ENCODE assay signal across 13 cellular contexts in the genomic region with DNA sequence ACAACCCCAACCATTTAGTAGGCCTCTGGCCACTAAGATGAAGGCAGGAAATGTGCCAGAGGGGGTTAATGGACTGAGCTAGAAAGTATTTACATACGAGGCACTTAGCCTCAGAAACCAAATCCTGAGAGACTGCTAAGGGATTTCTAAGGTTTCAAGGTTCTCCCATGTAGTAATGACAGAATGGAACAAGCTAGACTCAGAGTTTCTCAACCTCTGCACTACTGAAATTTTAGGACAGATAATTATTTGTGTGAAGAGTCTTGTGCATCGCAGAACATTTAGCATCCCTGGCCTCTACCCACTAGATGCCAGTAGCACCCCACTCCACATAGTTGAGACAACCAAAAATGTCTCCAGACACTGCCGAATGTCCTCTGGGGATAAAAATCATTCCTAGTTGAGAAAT. TPM values are rescaled to one million over a fixed set of nuclear protein-coding genes. Genes with fewer than 3 reads are reported as not detected.
A peak's percentile ranks its signal among the peaks of the same experiment; 100 is the strongest.
DNase-seq lines count a peak whose midpoint lies in the region; ATAC-seq and TF ChIP-seq lines count a peak whose summit lies in the region.
"Had no signal": no experiment of that assay in that cellular context is flagged by ENCODE, and none has a peak within 500 bp of the region (broad histone marks: within the 10 kb centered on the region; RNA-seq: fewer than 3 reads in every experiment).

No MANE protein-coding gene starts in this region.

- H3K4me3 Mint-ChIP-seq in brain (no peak overlapping the region), immature natural killer cell (no peak overlapping the region)
- H3K4me3 Mint-ChIP-seq: activated CD4-positive, alpha-beta T cell treated with anti-CD3 and anti-CD28 coated beads, Interleukin-2, amount 10 ng/mL, durations not matched to agents 24 days and 14 days had no signal

- H3K4me3 ChIP-seq in HFF-Myc (replicated peaks; ENCODE audit: low read depth, low read length) = no peak overlapping the region
- no peak overlapping the region for H3K4me3 ChIP-seq in left lung
- H3K4me3 ChIP-seq in vagina = no peak overlapping the region

- H3K36me3 Mint-ChIP-seq in brain (peaks cover 31% of the 10 kb centered on the region), immature natural killer cell (peaks cover 4 to 8% (median 8%) of the 10 kb centered on the region in 3 donors)

- DNase-seq in Ammon's horn (ENCODE audit: low spot score) = peak; percentile 39
- no peak for DNase-seq in HFF-Myc (ENCODE audit: extremely low read depth, low read depth)
- no peak for DNase-seq in left lung
- DNase-seq in vagina (ENCODE audit: extremely low spot score in 2 of 2) = no peak
- no peak for DNase-seq in immature natural killer cell
- DNase-seq: activated CD4-positive, alpha-beta T cell treated with anti-CD3 and anti-CD28 coated beads, Interleukin-2, amount 10 ng/mL, durations not matched to agents 24 days and 14 days; amniotic stem cell; Calu3; KBM-7 had no signal

- intact Hi-C loops in left lung (cut with DNase I) (no loop called here), vagina (cut with DNase I) (no loop called here)

- TF ChIP-seq CTCF in HFF-Myc (IDR thresholded peaks at IDR 0.05; ENCODE audit: low read depth, low read length, missing control alignments) (peak; percentile 25), brain (conservative IDR thresholded peaks at IDR 0.05) (peak in 1 of 2 experiments; percentile 45), left lung (IDR thresholded peaks at IDR 0.05) (no peak), vagina (IDR thresholded peaks at IDR 0.05) (no peak)

- H3K36me3 ChIP-seq in left lung (peaks cover 0 to 22% of the 10 kb centered on the region in 2 donors), vagina (peaks cover 0 to 8% of the 10 kb centered on the region in 2 donors)

- TF ChIP-seq POLR2A in vagina (IDR thresholded peaks at IDR 0.05) = no peak

- H3K4me1 Mint-ChIP-seq in brain = peaks cover 44% of the 10 kb centered on the region
- H3K4me1 Mint-ChIP-seq in immature natural killer cell = peaks cover 7 to 13% of the 10 kb centered on the region in 2 donors

- H3K9me3 ChIP-seq in left lung (no peaks in the 10 kb centered on the region), vagina (no peaks in the 10 kb centered on the region)

- peak overlapping the region in 3 of 5 experiments; percentile 46 to 83 (median 56) for H3K27ac Mint-ChIP-seq in brain
- H3K27ac Mint-ChIP-seq in immature natural killer cell = no peak overlapping the region

- H3K4me1 ChIP-seq in left lung (peaks cover 0 to 5% of the 10 kb centered on the region in 2 donors), vagina (peaks cover 13% of the 10 kb centered on the region)

- H3K27ac ChIP-seq in left lung (no peak overlapping the region), vagina (no peak overlapping the region)

- H3K27me3 ChIP-seq in left lung = no peaks in the 10 kb centered on the region
- no peaks in the 10 kb centered on the region for H3K27me3 ChIP-seq in vagina

- ATAC-seq in left lung (peak; percentile 78), GM19452 (IDR thresholded peaks at IDR 0.05; ENCODE audit: unreplicated experiment) (no peak), GM18519 (IDR thresholded peaks at IDR 0.05; ENCODE audit: low FRiP score, unreplicated experiment) (no peak)

- H3K27me3 Mint-ChIP-seq in brain (no peaks in the 10 kb centered on the region), immature natural killer cell (ENCODE audit: low read depth in 3 of 3) (peaks cover 0 to 3% (median 2%) of the 10 kb centered on the region in 3 donors)
- H3K27me3 Mint-ChIP-seq: activated CD4-positive, alpha-beta T cell treated with anti-CD3 and anti-CD28 coated beads, Interleukin-2, amount 10 ng/mL, durations not matched to agents 24 days and 14 days had no signal

- H3K9me3 Mint-ChIP-seq in brain (peaks cover 0 to 5% (median 0%) of the 10 kb centered on the region in 5 experiments), immature natural killer cell (no peaks in the 10 kb centered on the region)
- H3K9me3 Mint-ChIP-seq: activated CD4-positive, alpha-beta T cell treated with anti-CD3 and anti-CD28 coated beads, Interleukin-2, amount 10 ng/mL, durations not matched to agents 24 days and 14 days had no signal

RNA-seq across cellular contexts. Expression of a gene that starts 54.8 kb away (rescaled TPM):
- 17.8 TPM for polyA plus RNA-seq in brain (ENCODE audit: insufficient read depth, low read depth, low replicate concordance)
- total RNA-seq in left lung = not detected
- total RNA-seq in vagina = not detected
- under 1 TPM in 2 of 3 donors, not detected in 1; 0.31 to 0.51 TPM for polyA plus RNA-seq in immature natural killer cell
- total RNA-seq: Calu3, RPMI7951 had no signal

Comparison
In these comparisons a context has a peak if more than half of its experiments do, and no peak if none do; other contexts are left out.
1. H3K27ac Mint-ChIP-seq: peak in brain (3 of 5); none in immature natural killer cell (0 of 6).